ENCODE assay signal across 19 cellular contexts in the genomic region with DNA sequence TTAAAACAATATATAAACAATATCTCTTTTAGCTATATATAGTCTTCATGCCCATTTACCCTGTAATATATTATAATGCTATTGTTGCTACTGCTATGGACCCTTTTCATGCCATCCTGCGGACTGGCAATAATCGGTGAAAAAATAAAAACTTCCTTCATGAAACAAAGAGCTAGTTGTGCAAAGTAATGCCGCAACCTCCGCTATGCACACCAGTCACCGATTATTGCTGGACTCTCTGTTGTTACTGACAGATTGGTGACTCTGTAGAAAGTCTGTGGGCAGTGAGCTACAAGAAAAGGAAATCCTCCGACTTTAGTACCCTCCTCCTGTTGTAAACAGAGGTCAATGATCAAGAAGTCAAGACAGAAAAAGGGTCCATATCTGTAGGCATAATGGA. TPM values are rescaled to one million over a fixed set of nuclear protein-coding genes. Genes with fewer than 3 reads are reported as not detected.
A peak's percentile ranks its signal among the peaks of the same experiment; 100 is the strongest.
DNase-seq lines count a peak whose midpoint lies in the region; ATAC-seq and TF ChIP-seq lines count a peak whose summit lies in the region.
"Had no signal": no experiment of that assay in that cellular context is flagged by ENCODE, and none has a peak within 500 bp of the region (broad histone marks: within the 10 kb centered on the region; RNA-seq: fewer than 3 reads in every experiment).

No MANE protein-coding gene starts in this region.

- H3K27me3 Mint-ChIP-seq in activated CD4-positive, alpha-beta T cell treated with anti-CD3 and anti-CD28 coated beads, Interleukin-2, amount 10 ng/mL, durations not matched to agents 7 days and 5 days: no peaks in the 10 kb centered on the region
- no peaks in the 10 kb centered on the region for H3K27me3 Mint-ChIP-seq in GM23338 (ENCODE audit: insufficient read depth, low read depth, poor library complexity)
- H3K27me3 Mint-ChIP-seq in endodermal cell (ENCODE audit: insufficient read depth): no peaks in the 10 kb centered on the region

- H3K36me3 ChIP-seq in GM23338 (ENCODE audit: insufficient read depth) (no peaks in the 10 kb centered on the region), endodermal cell (ENCODE audit: control insufficient read depth, insufficient read depth, low read length) (peaks cover 45% of the 10 kb centered on the region)
- H3K36me3 ChIP-seq: SJSA1 had no signal

- TF ChIP-seq CTCF in GM23338 (conservative IDR thresholded peaks at IDR 0.05; ENCODE audit: low read depth in 2 of 2) (no peak), endodermal cell (conservative IDR thresholded peaks at IDR 0.05) (no peak)

- CTCF ChIA-PET in activated CD4-positive, alpha-beta T cell treated with anti-CD3 and anti-CD28 coated beads, Interleukin-2, amount 10 ng/mL, durations not matched to agents 7 days and 5 days (lab: Charles Lee): interaction anchor here (0.6 to 2.6 kb wide), 4 partner anchors 12 to 81 kb away, joined by 3 to 12 read pairs (median 4); no protein-coding TSS in a partner anchor

- no peak for ATAC-seq in GM23338
- ATAC-seq in activated CD4-positive, CD25-positive, alpha-beta regulatory T cell treated with anti-CD3 and anti-CD28 coated beads, Interleukin-2, amount 50 U/mL, for 24 hours: no peak
- no peak for ATAC-seq in HG02623 (IDR thresholded peaks at IDR 0.05; ENCODE audit: unreplicated experiment)

- no peak overlapping the region for H2AFZ ChIP-seq in GM23338

- no peak overlapping the region for H3K4me2 ChIP-seq in GM23338

- no peaks in the 10 kb centered on the region for H3K9me2 ChIP-seq in GM23338 (ENCODE audit: insufficient read depth)

- peaks cover 12% of the 10 kb centered on the region for H3K4me1 Mint-ChIP-seq in activated CD4-positive, alpha-beta T cell treated with anti-CD3 and anti-CD28 coated beads, Interleukin-2, amount 10 ng/mL, durations not matched to agents 7 days and 5 days
- peaks cover 12% of the 10 kb centered on the region for H3K4me1 Mint-ChIP-seq in GM23338
- H3K4me1 Mint-ChIP-seq in endodermal cell: no peaks in the 10 kb centered on the region
- H3K4me1 Mint-ChIP-seq: CD14-positive monocyte had no signal

- H3K36me3 Mint-ChIP-seq in activated CD4-positive, alpha-beta T cell treated with anti-CD3 and anti-CD28 coated beads, Interleukin-2, amount 10 ng/mL, durations not matched to agents 7 days and 5 days (ENCODE audit: low read depth): peaks cover 47% of the 10 kb centered on the region
- H3K36me3 Mint-ChIP-seq in GM23338 (ENCODE audit: low read depth) (no peaks in the 10 kb centered on the region), endodermal cell (ENCODE audit: low read depth) (peaks cover 34% of the 10 kb centered on the region)

- 93 to 96% methylated on average over 4 to 6 of the region's 6 CpGs for WGBS in endodermal cell (ENCODE audit: insufficient coverage in 1 of 2, insufficient read length in 1 of 2), 2 experiments

- POLR2A ChIA-PET in activated CD4-positive, alpha-beta T cell treated with anti-CD3 and anti-CD28 coated beads, Interleukin-2, amount 10 ng/mL, durations not matched to agents 7 days and 5 days (lab: Charles Lee): interaction anchor here (0.6 kb wide), 1 partner anchor 1471 kb away, joined by 3 read pairs; no protein-coding TSS in a partner anchor

- no peaks in the 10 kb centered on the region for H3K9me3 Mint-ChIP-seq in activated CD4-positive, alpha-beta T cell treated with anti-CD3 and anti-CD28 coated beads, Interleukin-2, amount 10 ng/mL, durations not matched to agents 7 days and 5 days
- no peaks in the 10 kb centered on the region for H3K9me3 Mint-ChIP-seq in GM23338
- H3K9me3 Mint-ChIP-seq in endodermal cell: no peaks in the 10 kb centered on the region
- H3K9me3 Mint-ChIP-seq: CD14-positive monocyte, HFFc6 had no signal

- no peak overlapping the region for H3K4me3 Mint-ChIP-seq in activated CD4-positive, alpha-beta T cell treated with anti-CD3 and anti-CD28 coated beads, Interleukin-2, amount 10 ng/mL, durations not matched to agents 7 days and 5 days
- H3K4me3 Mint-ChIP-seq in GM23338 (no peak overlapping the region), endodermal cell (no peak overlapping the region)
- H3K4me3 Mint-ChIP-seq: CD14-positive monocyte, HFFc6 had no signal

- no peaks in the 10 kb centered on the region for H3K79me2 ChIP-seq in GM23338 (replicated peaks; ENCODE audit: insufficient read depth)

- H4K20me1 ChIP-seq in GM23338 (replicated peaks; ENCODE audit: insufficient read depth): no peaks in the 10 kb centered on the region

- no peak for DNase-seq in activated CD4-positive, alpha-beta T cell treated with anti-CD3 and anti-CD28 coated beads, Interleukin-2, amount 10 ng/mL, durations not matched to agents 7 days and 5 days
- DNase-seq in activated CD4-positive, alpha-beta T cell treated with anti-CD3 and anti-CD28 coated beads, Interleukin-2, amount 50 U/mL, for 48 hours: no peak
- DNase-seq in GM23338 (ENCODE audit: low spot score) (no peak), astrocyte of the hippocampus (ENCODE audit: low read depth, low spot score) (peak; percentile 7), pons (ENCODE audit: low spot score) (peak; percentile 68), endodermal cell (no peak)
- DNase-seq: 8988T, AML-193, HFFc6, Kasumi-1, NCI-H1417, NCI-H1694 treated with DMSO at 0.1 percent for 48 hours, NCI-H2081 treated with DMSO at 0.1 percent for 48 hours, NCI-H2171 treated with DMSO at 0.1 percent for 48 hours, Peyer's patch had no signal

- peak overlapping the region; percentile 9 for H3K27ac Mint-ChIP-seq in activated CD4-positive, alpha-beta T cell treated with anti-CD3 and anti-CD28 coated beads, Interleukin-2, amount 10 ng/mL, durations not matched to agents 7 days and 5 days
- H3K27ac Mint-ChIP-seq in GM23338: 0 out of 2 replicates have a peak overlapping the region, but pooled peaks have one; percentile 17
- no peak overlapping the region for H3K27ac Mint-ChIP-seq in endodermal cell
- H3K27ac Mint-ChIP-seq: CD14-positive monocyte, HFFc6 had no signal

- H3K9me3 ChIP-seq in endodermal cell (ENCODE audit: control insufficient read depth, low read length): no peaks in the 10 kb centered on the region
- H3K9me3 ChIP-seq: Peyer's patch, SJSA1 had no signal

- H3K27me3 ChIP-seq in GM23338 (ENCODE audit: insufficient read depth): no peaks in the 10 kb centered on the region
- no peaks in the 10 kb centered on the region for H3K27me3 ChIP-seq in endodermal cell (ENCODE audit: control insufficient read depth, insufficient read depth, low read length, poor library complexity, severe bottlenecking)
- H3K27me3 ChIP-seq: Peyer's patch, SJSA1 had no signal

- H3F3A ChIP-seq in GM23338 (replicated peaks; ENCODE audit: low read depth): no peaks in the 10 kb centered on the region

- H3K9ac ChIP-seq in endodermal cell (ENCODE audit: extremely low read depth, low read length, poor library complexity, severe bottlenecking): no peak overlapping the region

- H3K4me3 ChIP-seq in GM23338: no peak overlapping the region
- H3K4me3 ChIP-seq in endodermal cell (ENCODE audit: low read length): no peak overlapping the region
- H3K4me3 ChIP-seq: Peyer's patch, SJSA1 had no signal

- H3K27ac ChIP-seq in GM23338 (ENCODE audit: low read depth) (no peak overlapping the region), endodermal cell (ENCODE audit: low read depth, low read length) (no peak overlapping the region)
- H3K27ac ChIP-seq: Peyer's patch, SJSA1 had no signal

- H3K4me1 ChIP-seq in GM23338 (ENCODE audit: insufficient read depth) (peaks cover 9% of the 10 kb centered on the region; the same call in 1 of the 2 replicates), endodermal cell (ENCODE audit: control insufficient read depth, insufficient read depth, low read length) (no peaks in the 10 kb centered on the region)
- H3K4me1 ChIP-seq: Peyer's patch, SJSA1 had no signal

TF ChIP-seq in GM23338, 12 proteins besides CTCF, POLR2A, EP300 and RAD21:
- TF ChIP-seq ZNF331 (CRISPR knock-in tag; IDR thresholded peaks at IDR 0.05; ENCODE audit: low read depth) (no peak), JUNB (IDR thresholded peaks at IDR 0.05; ENCODE audit: unreplicated experiment) (no peak), ZNF114 (CRISPR knock-in tag; IDR thresholded peaks at IDR 0.05) (no peak), EZH2 (IDR thresholded peaks at IDR 0.05; ENCODE audit: low read depth, unreplicated experiment) (no peak), EZH2phosphoT487 (IDR thresholded peaks at IDR 0.05; ENCODE audit: unreplicated experiment) (no peak)
TF ChIP-seq in GM23338: peak in this region for 0.

RNA-seq across cellular contexts. Expression of a gene that starts 17.9 kb away (rescaled TPM):
- total RNA-seq in activated CD4-positive, alpha-beta T cell treated with anti-CD3 and anti-CD28 coated beads, Interleukin-2, amount 10 ng/mL, durations not matched to agents 7 days and 5 days: 10 to 100 TPM; 70.0 to 77.7 TPM
- 47.8 and 64.3 TPM in 2 replicates for total RNA-seq in GM23338 (2014; rRNA removed; shearing (Covaris generic))
- polyA plus RNA-seq in GM23338 (2016; fragmentation: Nextera tagmentation; extraction: Ambion mirVana): 51.3 and 64.2 TPM in 2 replicates
- total RNA-seq in endodermal cell: 10 to 100 TPM; 89.4 to 99.7 TPM
- 70.5 TPM for polyA plus RNA-seq in endodermal cell (2013, experiment 1 of 2)
- polyA plus RNA-seq in endodermal cell (2013, experiment 2 of 2): 74.9 TPM

Comparison
In these comparisons a context has a peak if more than half of its experiments do, and no peak if none do; other contexts are left out.
1. DNase-seq: peak in astrocyte of the hippocampus (single experiment) and pons (single experiment); none in activated CD4-positive, alpha-beta T cell treated with anti-CD3 and anti-CD28 coated beads, Interleukin-2, amount 10 ng/mL, durations not matched to agents 7 days and 5 days (single experiment), activated CD4-positive, alpha-beta T cell treated with anti-CD3 and anti-CD28 coated beads, Interleukin-2, amount 50 U/mL, for 48 hours (0 of 2), GM23338 (single experiment) and endodermal cell (single experiment).